Comparison of ENCODE assay signal across 1 cellular context in the genomic region with DNA sequence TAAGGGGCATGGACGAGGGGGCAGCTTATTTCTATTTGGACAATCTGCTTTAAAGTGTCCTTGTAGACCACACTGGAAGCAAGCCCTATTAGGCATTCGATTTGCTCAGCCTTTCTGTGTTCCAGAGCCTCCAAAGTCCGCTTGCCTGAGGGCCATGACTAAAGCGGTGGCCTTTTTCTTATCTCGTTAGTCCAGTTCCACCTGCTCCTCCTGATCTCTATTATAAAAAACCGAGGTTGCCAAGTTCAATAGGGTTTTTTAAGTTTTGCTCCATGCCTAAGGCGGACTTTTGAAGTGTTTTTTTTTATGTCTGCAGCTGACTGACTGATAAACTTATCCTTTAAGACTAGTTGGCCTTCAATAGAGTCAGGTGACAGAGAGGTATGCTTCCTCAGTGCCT. TPM values are rescaled to one million over a fixed set of nuclear protein-coding genes. Genes with fewer than 3 reads are reported as not detected.
"Had no signal": no experiment of that assay in that cellular context is flagged by ENCODE, and none has a peak within 500 bp of the region (broad histone marks: within the 10 kb centered on the region; RNA-seq: fewer than 3 reads in every experiment).

No MANE protein-coding gene starts in this region.

RNA-seq across cellular contexts. Expression of gene ENTPD1, which starts 35.2 kb away (rescaled TPM):
- total RNA-seq: progenitor cell of endocrine pancreas had no signal
